8 cellular contexts compared by ENCODE assay signal in genomic region chr2:69816923-69817542, GRCh38. TPM values are rescaled to one million over a fixed set of nuclear protein-coding genes. Genes with fewer than 3 reads are reported as not detected.
DNase-seq lines count a peak whose midpoint lies in the region; ATAC-seq and TF ChIP-seq lines count a peak whose summit lies in the region.

No MANE protein-coding gene starts in this region.

- H3K27ac ChIP-seq in right atrium auricular region = no peak overlapping the region

- H3K27me3 ChIP-seq in adipocyte (replicated peaks; ENCODE audit: control insufficient read depth, insufficient read depth, low read length) (no peaks in the 10 kb centered on the region), right atrium auricular region (no peaks in the 10 kb centered on the region)

- DNase-seq in ACHN = peak; percentile 93
- peak; percentile 36 for DNase-seq in GM19238 (ENCODE audit: insufficient read length, low spot score)
- DNase-seq in NCI-H1436 treated with DMSO at 0.1 percent for 48 hours (lab: John Stamatoyannopoulos, UW) = peak; percentile 20
- DNase-seq in SW480 (ENCODE audit: low spot score) = peak; percentile 90
- peak; percentile 97 for DNase-seq in adipocyte (ENCODE audit: low read depth)
- peak; percentile 92 for DNase-seq in right atrium auricular region (ENCODE audit: low spot score)
- DNase-seq in sciatic nerve (ENCODE audit: low spot score) = peak; percentile 83

- TF ChIP-seq CTCF in right atrium auricular region (IDR thresholded peaks at IDR 0.05) = peak; percentile 88 to 94

- H3K4me3 ChIP-seq in adipocyte (ENCODE audit: low read length) = no peak overlapping the region
- H3K4me3 ChIP-seq in right atrium auricular region = no peak overlapping the region

- H3K4me1 ChIP-seq in adipocyte (ENCODE audit: control insufficient read depth, insufficient read depth, low read length) (peaks cover 19% of the 10 kb centered on the region), right atrium auricular region (peaks cover 0 to 17% of the 10 kb centered on the region in 2 donors)

- H3K9me3 ChIP-seq in adipocyte (ENCODE audit: control insufficient read depth, low read length) = no peaks in the 10 kb centered on the region
- no peaks in the 10 kb centered on the region for H3K9me3 ChIP-seq in right atrium auricular region

- H3K36me3 ChIP-seq in adipocyte (ENCODE audit: control insufficient read depth, insufficient read depth, low read length, severe bottlenecking) = peaks cover 62% of the 10 kb centered on the region
- peaks cover 5% of the 10 kb centered on the region for H3K36me3 ChIP-seq in right atrium auricular region

- intact Hi-C loops in sciatic nerve (cut with DNase I) = loop anchor here (5.0 kb wide), 1 partner anchor 95 kb away; no protein-coding TSS in a partner anchor

- in situ Hi-C loops in ACHN (cut with HindIII; ENCODE audit: low pct_ligation_motif_present, low pct_unique_long_range_greater_than_20kb, low sequenced_read_pairs) = no loop called here

- peak overlapping the region; percentile 57 for H3K9ac ChIP-seq in adipocyte (ENCODE audit: low read length)

- peak; percentile 79 for ATAC-seq in sciatic nerve
- ATAC-seq in GM19395 (IDR thresholded peaks at IDR 0.05; ENCODE audit: unreplicated experiment) = no peak

RNA-seq across cellular contexts. Expression of gene GMCL1, which starts 12.4 kb away (rescaled TPM):
- total RNA-seq in right atrium auricular region (1 to 10 TPM; 5.4 to 7.2 TPM), sciatic nerve (24.4 TPM)

Comparison
In these comparisons a context has a peak if more than half of its experiments do, and no peak if none do; other contexts are left out.
1. DNase-seq: peak in every context shown above with its lines; median percentile 97 in adipocyte; 93 in ACHN; 92 in right atrium auricular region; 90 in SW480; 83 in sciatic nerve; 36 in GM19238; 20 in NCI-H1436 treated with DMSO at 0.1 percent for 48 hours.